Comparison of ENCODE assay signal across 8 cellular contexts in the genomic region with DNA sequence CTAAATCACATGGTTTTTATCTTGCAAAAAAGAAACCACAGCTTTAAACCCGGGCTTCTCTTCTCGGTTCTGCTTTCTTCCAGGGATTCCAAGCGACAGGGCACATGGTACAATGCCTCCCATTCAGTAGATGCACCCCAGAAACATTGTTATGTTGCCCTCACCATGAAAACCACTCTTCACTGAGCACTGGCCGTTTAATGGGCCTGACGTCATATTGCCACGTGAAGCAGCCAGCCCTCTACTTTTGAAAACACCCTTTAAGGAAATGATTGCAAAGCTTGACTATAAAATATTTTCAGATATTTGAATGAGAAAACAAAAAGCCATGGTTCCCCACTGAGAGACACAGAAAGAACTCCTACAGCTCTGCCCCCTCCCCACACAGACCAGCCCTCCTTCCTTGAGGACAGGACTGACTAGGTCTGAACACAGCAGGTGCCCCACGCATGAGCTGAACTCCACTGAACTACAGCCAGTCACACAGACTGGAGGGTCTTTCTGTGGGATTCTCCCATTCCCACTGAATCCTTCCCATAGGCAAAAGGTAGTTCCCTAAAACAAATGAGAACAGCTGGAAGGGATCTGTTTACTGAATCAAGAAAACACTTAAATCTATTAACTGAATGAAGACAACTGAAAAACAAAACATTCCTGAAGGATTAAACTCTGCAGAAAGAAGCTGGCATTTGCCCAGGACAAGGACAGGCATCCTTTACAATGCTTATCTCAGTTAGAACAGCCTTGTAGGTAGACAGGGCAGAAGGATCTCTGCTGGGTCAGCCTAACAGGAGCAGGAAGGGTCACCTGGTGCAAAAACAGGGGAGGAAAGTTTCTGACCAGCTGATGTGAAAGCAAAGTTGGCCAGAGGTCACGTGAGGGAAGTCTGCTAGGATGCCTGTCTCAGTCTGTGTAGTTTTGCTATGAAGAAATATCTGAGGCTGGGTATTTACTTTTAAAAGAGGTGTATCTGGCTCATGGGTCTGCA.
A peak's percentile ranks its signal among the peaks of the same experiment; 100 is the strongest.
DNase-seq lines count a peak whose midpoint lies in the region; ATAC-seq and TF ChIP-seq lines count a peak whose summit lies in the region.

No MANE protein-coding gene starts in this region.

- TF ChIP-seq CTCF in A673 (conservative IDR thresholded peaks at IDR 0.05; ENCODE audit: low read depth, low read length) (no peak), left lung (IDR thresholded peaks at IDR 0.05) (no peak), left ventricle myocardium inferior (IDR thresholded peaks at IDR 0.05; ENCODE audit: borderline replicate concordance) (no peak)

- no peak overlapping the region for H3K4me3 ChIP-seq in A673 (ENCODE audit: low read depth, low read length, poor library complexity, severe bottlenecking)
- H3K4me3 ChIP-seq in adipocyte (ENCODE audit: low read length): peak overlapping the region; percentile 31
- no peak overlapping the region for H3K4me3 ChIP-seq in left lung
- H3K4me3 ChIP-seq in left ventricle myocardium inferior: no peak overlapping the region

- CTCF ChIA-PET in A673 (lab: Charles Lee): no interaction called here

- H3K27ac ChIP-seq in A673 (ENCODE audit: low read depth, low read length, poor library complexity, severe bottlenecking) (no peak overlapping the region), left lung (peak overlapping the region in 1 of 2 donors; percentile 20), left ventricle myocardium inferior (replicated peaks) (no peak overlapping the region)

- H3K36me3 ChIP-seq in A673 (ENCODE audit: insufficient read depth, low read length, poor library complexity, severe bottlenecking): no peaks in the 10 kb centered on the region
- H3K36me3 ChIP-seq in adipocyte (ENCODE audit: control insufficient read depth, insufficient read depth, low read length, severe bottlenecking): no peaks in the 10 kb centered on the region
- H3K36me3 ChIP-seq in left lung: no peaks in the 10 kb centered on the region
- H3K36me3 ChIP-seq in left ventricle myocardium inferior: no peaks in the 10 kb centered on the region

- H3K9me3 ChIP-seq in A673 (ENCODE audit: low read depth, low read length, poor library complexity, severe bottlenecking) (no peaks in the 10 kb centered on the region), adipocyte (ENCODE audit: control insufficient read depth, low read length) (no peaks in the 10 kb centered on the region), left lung (no peaks in the 10 kb centered on the region), left ventricle myocardium inferior (replicated peaks) (no peaks in the 10 kb centered on the region)

- H3K4me1 ChIP-seq in A673 (ENCODE audit: insufficient read depth, low read length, poor library complexity, severe bottlenecking) (peaks cover 11% of the 10 kb centered on the region), adipocyte (ENCODE audit: control insufficient read depth, insufficient read depth, low read length) (peaks cover 14% of the 10 kb centered on the region), left lung (peaks cover 8 to 10% of the 10 kb centered on the region in 2 donors), left ventricle myocardium inferior (peaks cover 13% of the 10 kb centered on the region)

- peak; percentile 22 for ATAC-seq in left lung
- ATAC-seq in HG03175 (IDR thresholded peaks at IDR 0.05; ENCODE audit: unreplicated experiment): no peak
- ATAC-seq in HG02885 (IDR thresholded peaks at IDR 0.05; ENCODE audit: poor library complexity, unreplicated experiment): no peak

- DNase-seq in A673 (ENCODE audit: low spot score): peak; percentile 34
- peak; percentile 63 for DNase-seq in HS-27A (ENCODE audit: low read depth)
- peak; percentile 64 for DNase-seq in adipocyte (ENCODE audit: low read depth)
- no peak for DNase-seq in left lung
- DNase-seq in left ventricle myocardium inferior: no peak
- no peak for DNase-seq in midbrain (lab: John Stamatoyannopoulos, UW)

- H3K27me3 ChIP-seq in A673 (replicated peaks; ENCODE audit: insufficient read depth, low read depth, low read length, poor library complexity): no peaks in the 10 kb centered on the region
- no peaks in the 10 kb centered on the region for H3K27me3 ChIP-seq in adipocyte (replicated peaks; ENCODE audit: control insufficient read depth, insufficient read depth, low read length)
- H3K27me3 ChIP-seq in left lung: no peaks in the 10 kb centered on the region
- H3K27me3 ChIP-seq in left ventricle myocardium inferior (ENCODE audit: low read depth): peaks cover 7% of the 10 kb centered on the region

- H3K9ac ChIP-seq in adipocyte (ENCODE audit: low read length): peak overlapping the region; percentile 7

- intact Hi-C loops in A673 (cut with micrococcal nuclease; ENCODE audit: unreplicated experiment): no loop called here
- intact Hi-C loops in left lung (cut with DNase I): no loop called here
- intact Hi-C loops in left ventricle myocardium inferior (cut with micrococcal nuclease): no loop called here

- POLR2A ChIA-PET in A673 (lab: Charles Lee; ENCODE audit: low non-redundant PET): no interaction called here

- no TSS peak for BruUV-seq in A673 (replicated peaks; lab: Mats Ljungman, UMichigan)

Comparison
In these comparisons a context has a peak if more than half of its experiments do, and no peak if none do; other contexts are left out.
1. DNase-seq: peak in A673 (single experiment), HS-27A (single experiment) and adipocyte (single experiment); none in left lung (0 of 2), left ventricle myocardium inferior (single experiment) and midbrain (single experiment).